ENCODE assay signal across 9 cellular contexts in genomic region chr20:645318-646106, GRCh38. TPM values are rescaled to one million over a fixed set of nuclear protein-coding genes. Genes with fewer than 3 reads are reported as not detected.
DNase-seq lines count a peak whose midpoint lies in the region; ATAC-seq and TF ChIP-seq lines count a peak whose summit lies in the region.
"Had no signal": no experiment of that assay in that cellular context is flagged by ENCODE, and none has a peak within 500 bp of the region (broad histone marks: within the 10 kb centered on the region; RNA-seq: fewer than 3 reads in every experiment).

No MANE protein-coding gene starts in this region.

- no peak overlapping the region for H3K27ac Mint-ChIP-seq in activated CD8-positive, alpha-beta T cell treated with anti-CD3 and anti-CD28 coated beads for 36 hours
- H3K27ac Mint-ChIP-seq in endodermal cell, result no peak overlapping the region

- peak; percentile 69 for ATAC-seq in HG03342 (IDR thresholded peaks at IDR 0.05; ENCODE audit: unreplicated experiment)
- ATAC-seq in activated CD8-positive, alpha-beta T cell treated with anti-CD3 and anti-CD28 coated beads for 36 hours, result peak; percentile 91
- ATAC-seq in mucosa of descending colon, result peak; percentile 93

- H3K9me3 ChIP-seq in endodermal cell (ENCODE audit: control insufficient read depth, low read length), result peaks cover 7% of the 10 kb centered on the region
- H3K9me3 ChIP-seq in mucosa of descending colon, result no peaks in the 10 kb centered on the region

- H3K4me3 ChIP-seq in endodermal cell (ENCODE audit: low read length), result no peak overlapping the region
- no peak overlapping the region for H3K4me3 ChIP-seq in mucosa of descending colon

- CTCF ChIA-PET in activated CD8-positive, alpha-beta T cell treated with anti-CD3 and anti-CD28 coated beads for 36 hours (lab: Charles Lee), result interaction anchor here (0.6 to 4.1 kb wide), 48 partner anchors 8 to 382 kb away, joined by 3 to 56 read pairs (median 4); partner anchors contain the start of genes CSNK2A1 and NRSN2

- WGBS in endodermal cell (ENCODE audit: insufficient coverage in 1 of 2, insufficient read length in 1 of 2), 2 experiments, result 20 to 30% methylated on average over 11 to 20 of the region's 20 CpGs

- peak; percentile 98 for TF ChIP-seq CTCF in activated CD8-positive, alpha-beta T cell treated with anti-CD3 and anti-CD28 coated beads for 36 hours (IDR thresholded peaks at IDR 0.05)
- TF ChIP-seq CTCF in endodermal cell (conservative IDR thresholded peaks at IDR 0.05) (peak; percentile 98), mucosa of descending colon (IDR thresholded peaks at IDR 0.05) (peak; percentile 96)

- H3K27me3 Mint-ChIP-seq in activated CD8-positive, alpha-beta T cell treated with anti-CD3 and anti-CD28 coated beads for 36 hours, result peaks cover 16% of the 10 kb centered on the region
- peaks cover 3% of the 10 kb centered on the region for H3K27me3 Mint-ChIP-seq in endodermal cell (ENCODE audit: insufficient read depth)

- no peaks in the 10 kb centered on the region for H3K27me3 ChIP-seq in endodermal cell (ENCODE audit: control insufficient read depth, insufficient read depth, low read length, poor library complexity, severe bottlenecking)

- H3K36me3 ChIP-seq in endodermal cell (ENCODE audit: control insufficient read depth, insufficient read depth, low read length) (peaks cover 25% of the 10 kb centered on the region), mucosa of descending colon (ENCODE audit: low read depth) (no peaks in the 10 kb centered on the region)

- H3K9ac ChIP-seq in endodermal cell (ENCODE audit: extremely low read depth, low read length, poor library complexity, severe bottlenecking), result no peak overlapping the region

- peaks cover 12% of the 10 kb centered on the region for H3K4me1 Mint-ChIP-seq in activated CD8-positive, alpha-beta T cell treated with anti-CD3 and anti-CD28 coated beads for 36 hours (ENCODE audit: low read depth)
- peaks cover 3% of the 10 kb centered on the region for H3K4me1 Mint-ChIP-seq in endodermal cell

- H3K27ac ChIP-seq in endodermal cell (ENCODE audit: low read depth, low read length), result no peak overlapping the region

- H3K4me3 Mint-ChIP-seq in activated CD8-positive, alpha-beta T cell treated with anti-CD3 and anti-CD28 coated beads for 36 hours, result no peak overlapping the region
- H3K4me3 Mint-ChIP-seq in endodermal cell, result no peak overlapping the region

- H3K36me3 Mint-ChIP-seq in activated CD8-positive, alpha-beta T cell treated with anti-CD3 and anti-CD28 coated beads for 36 hours (ENCODE audit: low read depth), result peaks cover 23% of the 10 kb centered on the region
- peaks cover 29% of the 10 kb centered on the region for H3K36me3 Mint-ChIP-seq in endodermal cell (ENCODE audit: low read depth)

- H3K4me1 ChIP-seq in endodermal cell (ENCODE audit: control insufficient read depth, insufficient read depth, low read length) (no peaks in the 10 kb centered on the region), mucosa of descending colon (ENCODE audit: low read depth) (no peaks in the 10 kb centered on the region)

- intact Hi-C loops in activated CD8-positive, alpha-beta T cell treated with anti-CD3 and anti-CD28 coated beads for 36 hours (cut with micrococcal nuclease), result loop anchor here (2.0 to 5.0 kb wide), 2 partner anchors 83 to 293 kb away; no protein-coding TSS in a partner anchor
- intact Hi-C loops in mucosa of descending colon (cut with DNase I, micrococcal nuclease), result loop anchor here in 1 of 2 donors (10.0 kb wide), 1 partner anchor 291 kb away; no protein-coding TSS in a partner anchor

- DNase-seq in NCI-H2081 (lab: John Stamatoyannopoulos, UW) (peak; percentile 32 to 64), NCI-H2081 treated with DMSO at 0.1 percent for 48 hours (lab: John Stamatoyannopoulos, UW) (no peak), NCI-H82 (lab: John Stamatoyannopoulos, UW) (peak; percentile 89), endodermal cell (peak; percentile 96), mucosa of descending colon (peak; percentile 67 to 85 (median 79))
- DNase-seq in activated CD8-positive, alpha-beta T cell treated with anti-CD3 and anti-CD28 coated beads for 36 hours, result peak; percentile 75
- DNase-seq in stimulated activated CD8-positive, alpha-beta memory T cell treated with anti-CD3 and anti-CD28 coated beads, Interleukin-7, amount 100 ng/mL, for 48 hours (ENCODE audit: extremely low read depth in 1 of 2, low read depth in 1 of 2), result peak; percentile 33 to 50

- POLR2A ChIA-PET in activated CD8-positive, alpha-beta T cell treated with anti-CD3 and anti-CD28 coated beads for 36 hours (lab: Charles Lee), result no interaction called here

- H3K9me3 Mint-ChIP-seq in activated CD8-positive, alpha-beta T cell treated with anti-CD3 and anti-CD28 coated beads for 36 hours, result no peaks in the 10 kb centered on the region
- peaks cover 2% of the 10 kb centered on the region for H3K9me3 Mint-ChIP-seq in endodermal cell

RNA-seq across cellular contexts. Expression of gene SRXN1, which starts 7.5 kb away (rescaled TPM):
- total RNA-seq in activated CD8-positive, alpha-beta T cell treated with anti-CD3 and anti-CD28 coated beads for 36 hours, result 1 to 10 TPM; 9.4 to 9.8 TPM
- 10 to 100 TPM in 1 of 2 donors, 1 to 10 TPM in 1; 9.7 to 19.3 TPM for total RNA-seq in endodermal cell
- polyA plus RNA-seq in endodermal cell (2013, experiment 1 of 2), result 15.8 TPM
- 13.7 TPM for polyA plus RNA-seq in endodermal cell (2013, experiment 2 of 2)
- total RNA-seq in mucosa of descending colon, result 10 to 100 TPM; 11.7 to 23.4 (median 18.9) TPM

RNA-seq across cellular contexts. Expression of gene SCRT2, which starts 30.1 kb away (rescaled TPM):
- not detected for total RNA-seq in activated CD8-positive, alpha-beta T cell treated with anti-CD3 and anti-CD28 coated beads for 36 hours
- total RNA-seq in endodermal cell, result not detected
- 10.8 TPM for polyA plus RNA-seq in endodermal cell (2013, experiment 1 of 2)
- 9.9 TPM for polyA plus RNA-seq in endodermal cell (2013, experiment 2 of 2)
- total RNA-seq in mucosa of descending colon, result not detected
- total RNA-seq: skeletal muscle tissue had no signal

RNA-seq across cellular contexts. Expression of gene TCF15, which starts 35.4 kb away (rescaled TPM):
- under 1 TPM in 1 of 2 experiments, not detected in 1; 0.23 TPM for total RNA-seq in activated CD8-positive, alpha-beta T cell treated with anti-CD3 and anti-CD28 coated beads for 36 hours
- total RNA-seq in endodermal cell (1 to 10 TPM; 1.9 to 2.2 TPM), mucosa of descending colon (under 1 TPM in 1 of 3 donors, not detected in 2; 0.82 TPM)
- 1.3 TPM for polyA plus RNA-seq in endodermal cell (2013, experiment 1 of 2)
- polyA plus RNA-seq in endodermal cell (2013, experiment 2 of 2), result 2.2 TPM
